16 cellular contexts compared by ENCODE assay signal in genomic region chr20:40641212-40641611, GRCh38. TPM values are rescaled to one million over a fixed set of nuclear protein-coding genes. Genes with fewer than 3 reads are reported as not detected.
DNase-seq lines count a peak whose midpoint lies in the region; ATAC-seq and TF ChIP-seq lines count a peak whose summit lies in the region.
"Had no signal": no experiment of that assay in that cellular context is flagged by ENCODE, and none has a peak within 500 bp of the region (broad histone marks: within the 10 kb centered on the region; RNA-seq: fewer than 3 reads in every experiment).

No MANE protein-coding gene starts in this region.

- no peak overlapping the region for H2AFZ ChIP-seq in hepatocyte

- peaks cover 29% of the 10 kb centered on the region for H3K4me1 Mint-ChIP-seq in CD14-positive monocyte

- H3K27me3 ChIP-seq in left lung: no peaks in the 10 kb centered on the region
- no peaks in the 10 kb centered on the region for H3K27me3 ChIP-seq in hepatocyte
- H3K27me3 ChIP-seq: BLaER1 had no signal

- peak; percentile 73 for DNase-seq in CD14-positive monocyte (ENCODE audit: low spot score)
- peak; percentile 5 for DNase-seq in MV-4-11 (lab: John Stamatoyannopoulos, UW)
- DNase-seq in left lung: no peak
- DNase-seq in sciatic nerve (ENCODE audit: low spot score): peak; percentile 8
- DNase-seq in AG08395 (ENCODE audit: low spot score): no peak
- no peak for DNase-seq in T-helper 2 cell
- DNase-seq in hepatocyte (ENCODE audit: low spot score): no peak
- DNase-seq: Calu3; CD4-positive, alpha-beta T cell; DMS 273 treated with DMSO at 0.1 percent for 48 hours; HCEC 1CT; HFFc6 had no signal

- peak overlapping the region in 4 of 7 donors; percentile 4 to 51 (median 21) for H3K27ac Mint-ChIP-seq in CD14-positive monocyte
- H3K27ac Mint-ChIP-seq: CD4-positive, alpha-beta T cell; HFFc6 had no signal

- peaks cover 13 to 28% (median 13%) of the 10 kb centered on the region in 3 donors for H3K27me3 Mint-ChIP-seq in CD14-positive monocyte (ENCODE audit: low read depth in 3 of 3)

- H3K9me3 ChIP-seq in left lung (no peaks in the 10 kb centered on the region), hepatocyte (ENCODE audit: low read depth) (no peaks in the 10 kb centered on the region)
- H3K9me3 ChIP-seq: A549, BLaER1 had no signal

- H3K79me2 ChIP-seq in hepatocyte: no peaks in the 10 kb centered on the region

- no peaks in the 10 kb centered on the region for H4K20me1 ChIP-seq in hepatocyte (ENCODE audit: insufficient read depth, poor library complexity, severe bottlenecking)
- H4K20me1 ChIP-seq: BLaER1 had no signal

- TF ChIP-seq CTCF in CD14-positive monocyte (IDR thresholded peaks at IDR 0.05): no peak
- no peak for TF ChIP-seq CTCF in left lung (IDR thresholded peaks at IDR 0.05)
- no peak for TF ChIP-seq CTCF in hepatocyte (IDR thresholded peaks at IDR 0.05; ENCODE audit: poor library complexity)

- H3K4me3 Mint-ChIP-seq in CD14-positive monocyte: peak overlapping the region; percentile 47 to 51
- H3K4me3 Mint-ChIP-seq: CD4-positive, alpha-beta T cell; HFFc6 had no signal

- ATAC-seq in left lung (peak; percentile 42), sciatic nerve (no peak)
- ATAC-seq: A549, GM12878 had no signal

- H3K36me3 ChIP-seq in left lung (no peaks in the 10 kb centered on the region), hepatocyte (replicated peaks; ENCODE audit: insufficient read depth, low read depth) (no peaks in the 10 kb centered on the region)
- H3K36me3 ChIP-seq: BLaER1 had no signal

- WGBS in hepatocyte (ENCODE audit: low lambda C conversion rate, missing lambda C conversion rate): 93% methylated on average over 2 of the region's 2 CpGs

- intact Hi-C loops in CD14-positive monocyte (cut with micrococcal nuclease) (no loop called here), left lung (cut with DNase I) (no loop called here), sciatic nerve (cut with DNase I) (no loop called here)

- H3K4me1 ChIP-seq in left lung (peaks cover 0 to 21% of the 10 kb centered on the region in 2 donors), hepatocyte (ENCODE audit: insufficient read depth) (no peaks in the 10 kb centered on the region)
- H3K4me1 ChIP-seq: A549 had no signal

- no peaks in the 10 kb centered on the region for H3K9me2 ChIP-seq in hepatocyte (replicated peaks; ENCODE audit: insufficient read depth)

- no peak overlapping the region for H3K4me3 ChIP-seq in left lung
- H3K4me3 ChIP-seq in hepatocyte: no peak overlapping the region
- H3K4me3 ChIP-seq: A549, BLaER1, GM12878 had no signal

- H3K36me3 Mint-ChIP-seq in CD14-positive monocyte: no peaks in the 10 kb centered on the region

- no peak overlapping the region for H3K27ac ChIP-seq in left lung
- no peak overlapping the region for H3K27ac ChIP-seq in hepatocyte
- H3K27ac ChIP-seq: A549, BLaER1, HL-60 had no signal

- H3K9me3 Mint-ChIP-seq in CD14-positive monocyte: peaks cover 0 to 7% (median 2%) of the 10 kb centered on the region in 7 donors
- H3K9me3 Mint-ChIP-seq: CD4-positive, alpha-beta T cell had no signal

- no peak overlapping the region for H3K4me2 ChIP-seq in hepatocyte
- H3K4me2 ChIP-seq: A549, BLaER1 had no signal

RNA-seq across cellular contexts. Expression of gene MAFB, which starts 47.8 kb away (rescaled TPM):
- 100 to 1,000 TPM; 113 to 134 TPM for polyA plus RNA-seq in CD14-positive monocyte
- total RNA-seq in left lung: 100 to 1,000 TPM in 1 of 2 donors, 10 to 100 TPM in 1; 29.8 to 111 TPM
- total RNA-seq in sciatic nerve: 38.6 TPM
- 3.4 and 3.7 TPM in 2 replicates for total RNA-seq in hepatocyte
- 4.1 and 5.7 TPM in 2 replicates for polyA plus RNA-seq in hepatocyte
- total RNA-seq: GM12878 had no signal

Comparison
In these comparisons a context has a peak if more than half of its experiments do, and no peak if none do; other contexts are left out.
1. DNase-seq: peak in CD14-positive monocyte (single experiment), MV-4-11 (single experiment) and sciatic nerve (single experiment); none in left lung (0 of 2), AG08395 (single experiment), T-helper 2 cell (0 of 5) and hepatocyte (single experiment).